ENCODE assay signal across 8 cellular contexts in genomic region chr9:79572032-79572890, GRCh38. TPM values are rescaled to one million over a fixed set of nuclear protein-coding genes. Genes with fewer than 3 reads are reported as not detected.
DNase-seq lines count a peak whose midpoint lies in the region; ATAC-seq and TF ChIP-seq lines count a peak whose summit lies in the region.

No MANE protein-coding gene starts in this region.

- H3K36me3 ChIP-seq in naive thymus-derived CD4-positive, alpha-beta T cell (ENCODE audit: control insufficient read depth in 2 of 3, insufficient read depth in 3 of 3, low read length in 3 of 3): peaks cover 0 to 9% (median 0%) of the 10 kb centered on the region in 3 experiments
- no peaks in the 10 kb centered on the region for H3K36me3 ChIP-seq in urinary bladder (ENCODE audit: insufficient read depth)

- H3K27ac ChIP-seq in naive thymus-derived CD4-positive, alpha-beta T cell (ENCODE audit: low read depth, low read length): peak overlapping the region; percentile 87
- H3K27ac ChIP-seq in urinary bladder (ENCODE audit: low read depth): peak overlapping the region; percentile 94

- peaks cover 24 to 48% (median 39%) of the 10 kb centered on the region in 7 donors for H3K4me1 Mint-ChIP-seq in naive thymus-derived CD4-positive, alpha-beta T cell

- WGBS in urinary bladder: under 1% methylated on average over 89 of the region's 89 CpGs

- peak overlapping the region in 7 of 10 donors; percentile 59 to 91 (median 75) for H3K4me3 Mint-ChIP-seq in naive thymus-derived CD4-positive, alpha-beta T cell

- intact Hi-C loops in naive thymus-derived CD4-positive, alpha-beta T cell (cut with micrococcal nuclease): loop anchor here (1.0 to 10.0 kb wide), 9 partner anchors 94 to 1540 kb away; partner anchors contain the start of gene GNAQ (in 1 of the 2)

- CTCF ChIA-PET in naive thymus-derived CD4-positive, alpha-beta T cell (lab: Charles Lee): interaction anchor here (0.6 to 1.4 kb wide), 4 partner anchors 9 to 29 kb away, joined by 3 to 11 read pairs (median 5); no protein-coding TSS in a partner anchor

- H3K4me3 ChIP-seq in fibroblast of pulmonary artery (replicated peaks; ENCODE audit: low read depth, low read length) (peak overlapping the region; percentile 69), urinary bladder (ENCODE audit: low read depth, low read length) (peak overlapping the region; percentile 100)
- peak overlapping the region; percentile 91 for H3K4me3 ChIP-seq in naive thymus-derived CD4-positive, alpha-beta T cell (ENCODE audit: low read length)

- H3K9me3 ChIP-seq in naive thymus-derived CD4-positive, alpha-beta T cell (ENCODE audit: control insufficient read depth in 2 of 3, low read length in 3 of 3): no peaks in the 10 kb centered on the region

- no peak for ATAC-seq in naive thymus-derived CD4-positive, alpha-beta T cell
- ATAC-seq in GM21786 (IDR thresholded peaks at IDR 0.05; ENCODE audit: unreplicated experiment): no peak

- H3K27ac Mint-ChIP-seq in naive thymus-derived CD4-positive, alpha-beta T cell: peak overlapping the region in 4 of 9 donors; percentile 52 to 74 (median 68)

- peaks cover 0 to 28% (median 2%) of the 10 kb centered on the region in 5 donors for H3K27me3 Mint-ChIP-seq in naive thymus-derived CD4-positive, alpha-beta T cell

- peak; percentile 19 for DNase-seq in NK-92 treated with Interleukin-12 subunit alpha and Interleukin-12 subunit beta, amount 100 ng/mL, for 24 hours (lab: John Stamatoyannopoulos, UW)
- DNase-seq in NK-92 (lab: John Stamatoyannopoulos, UW; ENCODE audit: unreplicated experiment) (no peak), NCI-H1092 (lab: John Stamatoyannopoulos, UW) (peak; percentile 8), fibroblast of pulmonary artery (ENCODE audit: low read depth) (peak; percentile 54)
- peak; percentile 72 for DNase-seq in activated CD8-positive, alpha-beta memory T cell treated with anti-CD3 and anti-CD28 coated beads, Interleukin-2, amount 50 U/mL, for 48 hours
- DNase-seq in naive thymus-derived CD4-positive, alpha-beta T cell: peak in 3 of 9 donors; percentile 47 to 64 (median 63)

- no peak for TF ChIP-seq CTCF in fibroblast of pulmonary artery (IDR thresholded peaks at IDR 0.05; ENCODE audit: low read length, missing control alignments)

- H3K9me3 Mint-ChIP-seq in naive thymus-derived CD4-positive, alpha-beta T cell: peaks cover 0 to 4% (median 0%) of the 10 kb centered on the region in 11 donors

- H3K27me3 ChIP-seq in naive thymus-derived CD4-positive, alpha-beta T cell (ENCODE audit: control insufficient read depth in 2 of 2, insufficient read depth in 2 of 2, low read length in 2 of 2): no peaks in the 10 kb centered on the region

- peaks cover 18 to 19% of the 10 kb centered on the region in 2 donors for H3K4me1 ChIP-seq in naive thymus-derived CD4-positive, alpha-beta T cell (ENCODE audit: control insufficient read depth in 2 of 2, insufficient read depth in 2 of 2, low read length in 2 of 2)
- no peaks in the 10 kb centered on the region for H3K4me1 ChIP-seq in urinary bladder (ENCODE audit: insufficient read depth)

- POLR2A ChIA-PET in naive thymus-derived CD4-positive, alpha-beta T cell (lab: Charles Lee): interaction anchor here (0.5 to 2.1 kb wide), 36 partner anchors 8 to 1364 kb away, joined by 3 to 45 read pairs (median 5); no protein-coding TSS in a partner anchor

- H3K36me3 Mint-ChIP-seq in naive thymus-derived CD4-positive, alpha-beta T cell: peaks cover 0 to 15% (median 3%) of the 10 kb centered on the region in 5 donors

RNA-seq across cellular contexts. Expression of gene TLE4, which starts 0.5 kb away (rescaled TPM):
- 100 to 1,000 TPM in 4 of 5 experiments, 10 to 100 TPM in 1; 21.0 to 196 (median 106) TPM for total RNA-seq in naive thymus-derived CD4-positive, alpha-beta T cell
- 10 to 100 TPM; 28.1 to 29.7 TPM for polyA plus RNA-seq in naive thymus-derived CD4-positive, alpha-beta T cell
- 41.7 TPM for total RNA-seq in urinary bladder
- 28.7 TPM for polyA plus RNA-seq in urinary bladder
